ENCODE assay signal across 12 cellular contexts in genomic region chr2:55408946-55409868, GRCh38. TPM values are rescaled to one million over a fixed set of nuclear protein-coding genes. Genes with fewer than 3 reads are reported as not detected.
DNase-seq lines count a peak whose midpoint lies in the region; ATAC-seq and TF ChIP-seq lines count a peak whose summit lies in the region.
"Had no signal": no experiment of that assay in that cellular context is flagged by ENCODE, and none has a peak within 500 bp of the region (broad histone marks: within the 10 kb centered on the region; RNA-seq: fewer than 3 reads in every experiment).

No MANE protein-coding gene starts in this region.

- H3K9me3 Mint-ChIP-seq in central memory CD8-positive, alpha-beta T cell, result no peaks in the 10 kb centered on the region
- H3K9me3 Mint-ChIP-seq in activated T-helper 1 cell treated with anti-CD3 and anti-CD28 coated beads, Interleukin-12 subunit alpha, Interleukin-12 subunit beta, Interleukin-2, Interleukin-4 antibody, amounts not matched to agents 30 ng/mL and 10 ng/mL and 1 ng/mL, durations not matched to agents 14 hours and 24 hours and 36 hours, result no peaks in the 10 kb centered on the region
- H3K9me3 Mint-ChIP-seq: activated T-cell treated with anti-CD3 and anti-CD28 coated beads, Interleukin-2, amount 50 U/mL, for 24 hours; naive thymus-derived CD4-positive, alpha-beta T cell had no signal

- H3K27ac ChIP-seq in uterus, result no peak overlapping the region

- peak; percentile 58 for ATAC-seq in GM18867 (IDR thresholded peaks at IDR 0.05; ENCODE audit: unreplicated experiment)
- ATAC-seq in central memory CD8-positive, alpha-beta T cell (replicated peaks; ENCODE audit: extremely low read depth, poor library complexity, severe bottlenecking), result no peak
- ATAC-seq: naive thymus-derived CD4-positive, alpha-beta T cell had no signal

- H3K36me3 Mint-ChIP-seq in central memory CD8-positive, alpha-beta T cell (ENCODE audit: insufficient read depth), result no peaks in the 10 kb centered on the region
- H3K36me3 Mint-ChIP-seq in activated T-helper 1 cell treated with anti-CD3 and anti-CD28 coated beads, Interleukin-12 subunit alpha, Interleukin-12 subunit beta, Interleukin-2, Interleukin-4 antibody, amounts not matched to agents 30 ng/mL and 10 ng/mL and 1 ng/mL, durations not matched to agents 14 hours and 24 hours and 36 hours (ENCODE audit: low read depth), result no peaks in the 10 kb centered on the region

- H3K27me3 Mint-ChIP-seq in central memory CD8-positive, alpha-beta T cell, result no peaks in the 10 kb centered on the region
- H3K27me3 Mint-ChIP-seq in activated T-helper 1 cell treated with anti-CD3 and anti-CD28 coated beads, Interleukin-12 subunit alpha, Interleukin-12 subunit beta, Interleukin-2, Interleukin-4 antibody, amounts not matched to agents 30 ng/mL and 10 ng/mL and 1 ng/mL, durations not matched to agents 14 hours and 24 hours and 36 hours (ENCODE audit: insufficient read depth), result peaks cover 2% of the 10 kb centered on the region
- H3K27me3 Mint-ChIP-seq: activated T-cell treated with anti-CD3 and anti-CD28 coated beads, Interleukin-2, amount 50 U/mL, for 24 hours; naive thymus-derived CD4-positive, alpha-beta T cell had no signal

- peak overlapping the region; percentile 22 for H3K4me3 ChIP-seq in MG63
- no peak overlapping the region for H3K4me3 ChIP-seq in uterus

- peaks cover 10% of the 10 kb centered on the region for H3K4me1 Mint-ChIP-seq in central memory CD8-positive, alpha-beta T cell
- H3K4me1 Mint-ChIP-seq in activated T-helper 1 cell treated with anti-CD3 and anti-CD28 coated beads, Interleukin-12 subunit alpha, Interleukin-12 subunit beta, Interleukin-2, Interleukin-4 antibody, amounts not matched to agents 30 ng/mL and 10 ng/mL and 1 ng/mL, durations not matched to agents 14 hours and 24 hours and 36 hours (ENCODE audit: low read depth), result peaks cover 8% of the 10 kb centered on the region

- intact Hi-C loops in uterus (cut with DNase I; ENCODE audit: low total_unique reads), result no loop called here
- intact Hi-C loops in activated T-helper 1 cell treated with anti-CD3 and anti-CD28 coated beads, Interleukin-12 subunit alpha, Interleukin-12 subunit beta, Interleukin-2, Interleukin-4 antibody, amounts not matched to agents 30 ng/mL and 10 ng/mL and 1 ng/mL, durations not matched to agents 14 hours and 24 hours and 36 hours (cut with micrococcal nuclease), result no loop called here

- H3K27me3 ChIP-seq in MG63 (no peaks in the 10 kb centered on the region), uterus (no peaks in the 10 kb centered on the region)

- DNase-seq in MG63 (no peak), pons (ENCODE audit: low spot score) (peak; percentile 92), uterus (no peak), CD1c-positive myeloid dendritic cell (ENCODE audit: extremely low spot score) (no peak)
- no peak for DNase-seq in central memory CD8-positive, alpha-beta T cell (ENCODE audit: low spot score in 2 of 2)
- no peak for DNase-seq in activated CD4-positive, alpha-beta T cell treated with anti-CD3 and anti-CD28 coated beads for 4 hours
- DNase-seq in activated T-helper 1 cell treated with anti-CD3 and anti-CD28 coated beads, Interleukin-12 subunit alpha, Interleukin-12 subunit beta, Interleukin-2, Interleukin-4 antibody, amounts not matched to agents 30 ng/mL and 10 ng/mL and 1 ng/mL, durations not matched to agents 14 hours and 24 hours and 36 hours (ENCODE audit: low spot score), result no peak
- DNase-seq: activated T-cell treated with anti-CD3 and anti-CD28 coated beads, Interleukin-2, amount 50 U/mL, for 24 hours; DMS153; naive thymus-derived CD4-positive, alpha-beta T cell; NCI-H526 treated with DMSO at 0.1 percent for 48 hours had no signal

- no peak for TF ChIP-seq CTCF in uterus (IDR thresholded peaks at IDR 0.05)

- H3K4me3 Mint-ChIP-seq in central memory CD8-positive, alpha-beta T cell, result no peak overlapping the region
- no peak overlapping the region for H3K4me3 Mint-ChIP-seq in activated T-helper 1 cell treated with anti-CD3 and anti-CD28 coated beads, Interleukin-12 subunit alpha, Interleukin-12 subunit beta, Interleukin-2, Interleukin-4 antibody, amounts not matched to agents 30 ng/mL and 10 ng/mL and 1 ng/mL, durations not matched to agents 14 hours and 24 hours and 36 hours
- H3K4me3 Mint-ChIP-seq: activated T-cell treated with anti-CD3 and anti-CD28 coated beads, Interleukin-2, amount 50 U/mL, for 24 hours; naive thymus-derived CD4-positive, alpha-beta T cell had no signal

- no peaks in the 10 kb centered on the region for H3K4me1 ChIP-seq in uterus

- TF ChIP-seq POLR2A in uterus (IDR thresholded peaks at IDR 0.05), result no peak

- H3K9me3 ChIP-seq in MG63 (no peaks in the 10 kb centered on the region), uterus (no peaks in the 10 kb centered on the region)

- peak overlapping the region; percentile 0 for H3K27ac Mint-ChIP-seq in central memory CD8-positive, alpha-beta T cell (ENCODE audit: low read depth)
- no peak overlapping the region for H3K27ac Mint-ChIP-seq in activated T-helper 1 cell treated with anti-CD3 and anti-CD28 coated beads, Interleukin-12 subunit alpha, Interleukin-12 subunit beta, Interleukin-2, Interleukin-4 antibody, amounts not matched to agents 30 ng/mL and 10 ng/mL and 1 ng/mL, durations not matched to agents 14 hours and 24 hours and 36 hours
- H3K27ac Mint-ChIP-seq: activated T-cell treated with anti-CD3 and anti-CD28 coated beads, Interleukin-2, amount 50 U/mL, for 24 hours had no signal

- H3K36me3 ChIP-seq in MG63 (peaks cover 12% of the 10 kb centered on the region), uterus (peaks cover 0 to 2% of the 10 kb centered on the region in 2 donors)

RNA-seq across cellular contexts. Expression of gene CCDC88A, which starts 10.4 kb away (rescaled TPM):
- total RNA-seq in MG63 (2014; rRNA removed; shearing (Covaris generic); ENCODE audit: low replicate concordance), result 11.8 and 28.3 TPM in 2 replicates
- total RNA-seq in uterus, result 100 to 1,000 TPM in 1 of 4 donors, 10 to 100 TPM in 3; 34.1 to 152 (median 49.9) TPM
- 6.4 and 8.4 TPM in 2 replicates for total RNA-seq in activated T-helper 1 cell treated with anti-CD3 and anti-CD28 coated beads, Interleukin-12 subunit alpha, Interleukin-12 subunit beta, Interleukin-2, Interleukin-4 antibody, amounts not matched to agents 30 ng/mL and 10 ng/mL and 1 ng/mL, durations not matched to agents 14 hours and 24 hours and 36 hours
